ENCODE assay signal across 11 cellular contexts in genomic region chr17:299546-299945, GRCh38.
"Had no signal": no experiment of that assay in that cellular context is flagged by ENCODE, and none has a peak within 500 bp of the region (broad histone marks: within the 10 kb centered on the region; RNA-seq: fewer than 3 reads in every experiment).

No MANE protein-coding gene starts in this region.

- H2AFZ ChIP-seq: neural progenitor cell had no signal

- H3K4me3 ChIP-seq: left lung, neural progenitor cell, thyroid gland, vagina had no signal

- H3K4me1 Mint-ChIP-seq: activated CD8-positive, alpha-beta memory T cell treated with anti-CD3 and anti-CD28 coated beads, Interleukin-2, amount 10 ng/mL, durations not matched to agents 7 days and 5 days; activated naive CD8-positive, alpha-beta T cell treated with anti-CD3 and anti-CD28 coated beads for 36 hours had no signal

- H3K4me3 Mint-ChIP-seq: activated CD8-positive, alpha-beta memory T cell treated with anti-CD3 and anti-CD28 coated beads, Interleukin-2, amount 10 ng/mL, durations not matched to agents 7 days and 5 days; activated naive CD8-positive, alpha-beta T cell treated with anti-CD3 and anti-CD28 coated beads for 36 hours; activated T-cell treated with anti-CD3 and anti-CD28 coated beads, Interleukin-2, amount 50 U/mL, for 24 hours; neural progenitor cell had no signal

- H3K4me2 ChIP-seq: neural progenitor cell had no signal

- H3K27me3 ChIP-seq: neural progenitor cell, thyroid gland, vagina had no signal

- H3K27ac ChIP-seq: foreskin keratinocyte, left lung, neural progenitor cell, thyroid gland, vagina had no signal

- DNase-seq: activated CD4-positive, alpha-beta T cell treated with anti-CD3 and anti-CD28 coated beads, Interleukin-2, amount 50 U/mL, for 4 hours; activated CD4-positive, CD25-positive, alpha-beta regulatory T cell treated with anti-CD3 and anti-CD28 coated beads, Interleukin-2, amount 50 U/mL, for 72 hours; activated CD8-positive, alpha-beta memory T cell treated with anti-CD3 and anti-CD28 coated beads, Interleukin-2, amount 10 ng/mL, durations not matched to agents 7 days and 5 days; activated effector memory CD4-positive, alpha-beta T cell treated with anti-CD3 and anti-CD28 coated beads, Interleukin-2, amount 50 U/mL, for 16 hours; activated naive CD8-positive, alpha-beta T cell treated with anti-CD3 and anti-CD28 coated beads for 36 hours; activated T-cell treated with anti-CD3 and anti-CD28 coated beads, Interleukin-2, amount 50 U/mL, for 24 hours; foreskin keratinocyte; thyroid gland had no signal

- H3K27me3 Mint-ChIP-seq: activated CD8-positive, alpha-beta memory T cell treated with anti-CD3 and anti-CD28 coated beads, Interleukin-2, amount 10 ng/mL, durations not matched to agents 7 days and 5 days; activated naive CD8-positive, alpha-beta T cell treated with anti-CD3 and anti-CD28 coated beads for 36 hours; activated T-cell treated with anti-CD3 and anti-CD28 coated beads, Interleukin-2, amount 50 U/mL, for 24 hours had no signal

- H3K9me3 ChIP-seq: left lung, thyroid gland, vagina had no signal

- H3K36me3 Mint-ChIP-seq: activated CD8-positive, alpha-beta memory T cell treated with anti-CD3 and anti-CD28 coated beads, Interleukin-2, amount 10 ng/mL, durations not matched to agents 7 days and 5 days; activated naive CD8-positive, alpha-beta T cell treated with anti-CD3 and anti-CD28 coated beads for 36 hours; neural progenitor cell had no signal

- H3K4me1 ChIP-seq: foreskin keratinocyte, left lung, thyroid gland, vagina had no signal

- H3K9ac ChIP-seq: neural progenitor cell had no signal

- H3K36me3 ChIP-seq: left lung, neural progenitor cell, thyroid gland, vagina had no signal

- ATAC-seq: activated CD8-positive, alpha-beta memory T cell treated with anti-CD3 and anti-CD28 coated beads, Interleukin-2, amount 10 ng/mL, durations not matched to agents 7 days and 5 days; foreskin keratinocyte; left lung had no signal

- H3K9me3 Mint-ChIP-seq: activated naive CD8-positive, alpha-beta T cell treated with anti-CD3 and anti-CD28 coated beads for 36 hours; activated T-cell treated with anti-CD3 and anti-CD28 coated beads, Interleukin-2, amount 50 U/mL, for 24 hours; neural progenitor cell had no signal

- H3K27ac Mint-ChIP-seq: activated CD8-positive, alpha-beta memory T cell treated with anti-CD3 and anti-CD28 coated beads, Interleukin-2, amount 10 ng/mL, durations not matched to agents 7 days and 5 days; activated naive CD8-positive, alpha-beta T cell treated with anti-CD3 and anti-CD28 coated beads for 36 hours; activated T-cell treated with anti-CD3 and anti-CD28 coated beads, Interleukin-2, amount 50 U/mL, for 24 hours; neural progenitor cell had no signal
